In genomic region chr6:797479-798077, GRCh38 we compare ENCODE assay signal across 1 cellular context.
TF ChIP-seq lines count a peak whose summit lies in the region.

No MANE protein-coding gene starts in this region.

TF ChIP-seq in HepG2, 621 proteins besides CTCF, POLR2A, EP300 and RAD21 (continued from another document):
- peak; percentile 19; the same call in 1 of the 2 replicates for TF ChIP-seq ARID5B (CRISPR knock-in tag; IDR thresholded peaks at IDR 0.05)
- no peak for TF ChIP-seq BRF2 (CRISPR knock-in tag; IDR thresholded peaks at IDR 0.05)
- no peak for TF ChIP-seq TAF15 (IDR thresholded peaks at IDR 0.05; ENCODE audit: low read depth, low read length, poor library complexity, severe bottlenecking)
- TF ChIP-seq MLX (CRISPR knock-in tag; IDR thresholded peaks at IDR 0.05) = no peak
- TF ChIP-seq IRF2 (CRISPR knock-in tag; IDR thresholded peaks at IDR 0.05) = 0 out of 2 replicates have a peak, but pooled peaks have one; percentile 18
- peak in 1 of 2 experiments; percentile 49; a peak in 1 of 4 replicates for TF ChIP-seq KLF16 (CRISPR knock-in tag; IDR thresholded peaks at IDR 0.05)
- peak; percentile 37; the same call in 1 of the 2 replicates for TF ChIP-seq YEATS2 (CRISPR knock-in tag; IDR thresholded peaks at IDR 0.05; ENCODE audit: borderline replicate concordance)
- TF ChIP-seq ZNF710 (CRISPR knock-in tag; IDR thresholded peaks at IDR 0.05; ENCODE audit: borderline replicate concordance) = no peak
- no peak for TF ChIP-seq ZNF75D (CRISPR knock-in tag; IDR thresholded peaks at IDR 0.05; ENCODE audit: borderline replicate concordance)
- no peak for TF ChIP-seq POLR2AphosphoS5 (IDR thresholded peaks at IDR 0.05; ENCODE audit: low read depth, low read length)
- peak; percentile 68 for TF ChIP-seq ZBTB25 (CRISPR knock-in tag; IDR thresholded peaks at IDR 0.05)
- no peak for TF ChIP-seq ZNF503 (CRISPR knock-in tag; IDR thresholded peaks at IDR 0.05)
- no peak for TF ChIP-seq GLI4 (CRISPR knock-in tag; IDR thresholded peaks at IDR 0.05; ENCODE audit: borderline replicate concordance)
- peak; percentile 43; the same call in 1 of the 2 replicates for TF ChIP-seq MIXL1 (CRISPR knock-in tag; IDR thresholded peaks at IDR 0.05)
